Comparison of ENCODE assay signal across 12 cellular contexts in the genomic region with DNA sequence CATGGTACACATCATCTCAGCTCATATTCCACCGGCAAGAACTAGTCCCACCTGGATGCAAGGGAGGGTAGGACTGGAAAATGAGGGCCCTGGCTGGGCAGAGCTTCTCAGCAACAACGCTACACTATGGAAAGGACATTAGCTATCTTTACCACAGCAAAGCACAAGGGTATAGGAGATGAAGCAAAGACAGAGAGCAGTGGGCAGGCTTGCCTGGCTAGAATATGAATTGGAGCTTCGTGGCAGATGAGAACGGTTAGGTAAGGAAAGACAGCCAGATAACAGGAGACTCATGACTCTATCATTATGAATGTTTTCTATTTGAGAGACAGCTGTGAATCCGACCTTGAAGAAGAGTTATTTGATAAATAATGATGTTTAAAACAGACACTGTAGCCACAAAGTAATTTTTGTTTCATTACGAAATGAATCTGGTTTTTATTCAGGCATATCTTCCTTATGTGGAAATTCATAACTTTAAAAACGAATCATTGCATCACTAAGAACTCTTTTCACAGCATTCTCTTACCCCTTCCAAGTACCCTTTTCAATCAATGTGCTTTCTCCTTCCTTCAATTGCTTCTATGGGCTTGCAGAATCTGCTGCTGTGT. TPM values are rescaled to one million over a fixed set of nuclear protein-coding genes. Genes with fewer than 3 reads are reported as not detected.
DNase-seq lines count a peak whose midpoint lies in the region; ATAC-seq and TF ChIP-seq lines count a peak whose summit lies in the region.
"Had no signal": no experiment of that assay in that cellular context is flagged by ENCODE, and none has a peak within 500 bp of the region (broad histone marks: within the 10 kb centered on the region; RNA-seq: fewer than 3 reads in every experiment).

No MANE protein-coding gene starts in this region.

- H3K27ac ChIP-seq in Karpas-422 (ENCODE audit: low read length), result no peak overlapping the region
- H3K27ac ChIP-seq: PC-9 had no signal

- H3K27me3 Mint-ChIP-seq in HFFc6 (ENCODE audit: insufficient read depth) (no peaks in the 10 kb centered on the region), T-helper 17 cell (peaks cover 36% of the 10 kb centered on the region)

- H3K36me3 ChIP-seq in Karpas-422 (ENCODE audit: insufficient read depth, low read length), result no peaks in the 10 kb centered on the region

- peaks cover 4% of the 10 kb centered on the region; the same call in 1 of the 2 replicates for H3K9me3 Mint-ChIP-seq in HFFc6
- H3K9me3 Mint-ChIP-seq: IgD-negative memory B cell had no signal

- no peaks in the 10 kb centered on the region for H3K4me1 ChIP-seq in Karpas-422 (ENCODE audit: low read length)

- no peaks in the 10 kb centered on the region for H4K20me1 ChIP-seq in Karpas-422 (ENCODE audit: insufficient read depth, low read depth, low read length)

- ATAC-seq in T-helper 17 cell (no peak), HG02610 (IDR thresholded peaks at IDR 0.05; ENCODE audit: unreplicated experiment) (no peak)

- no peak overlapping the region for H2AFZ ChIP-seq in Karpas-422 (ENCODE audit: low read length)
- H2AFZ ChIP-seq: PC-9 had no signal

- H3K9me3 ChIP-seq in T-helper 17 cell (ENCODE audit: control insufficient read depth, low read length, poor library complexity, severe bottlenecking) (no peaks in the 10 kb centered on the region), Karpas-422 (ENCODE audit: low read length) (no peaks in the 10 kb centered on the region)

- intact Hi-C loops in posterior cingulate gyrus (cut with DNase I), result loop anchor here (5.0 kb wide), 1 partner anchor 678 kb away; no protein-coding TSS in a partner anchor

- no peak overlapping the region for H3K4me2 ChIP-seq in Karpas-422 (ENCODE audit: low read depth, low read length, poor library complexity, severe bottlenecking)
- H3K4me2 ChIP-seq: PC-9 had no signal

- H3K27me3 ChIP-seq in Karpas-422 (ENCODE audit: low read length), result no peaks in the 10 kb centered on the region

- DNase-seq in HFFc6, result no peak
- DNase-seq in T-helper 17 cell, result no peak
- peak; percentile 47 for DNase-seq in iris pigment epithelial cell (ENCODE audit: low read depth)
- DNase-seq in posterior cingulate gyrus, result no peak
- DNase-seq in Karpas-422, result no peak
- no peak for DNase-seq in kidney glomerular epithelial cell (lab: John Stamatoyannopoulos, UW)
- DNase-seq: C1 segment of cervical spinal cord, H7, NCI-H1048, PC-9 had no signal

- no peaks in the 10 kb centered on the region for H3K9me2 ChIP-seq in Karpas-422 (replicated peaks; ENCODE audit: insufficient read depth, low read length)

- no peak overlapping the region for H3K4me3 ChIP-seq in Karpas-422 (ENCODE audit: low read length)
- H3K4me3 ChIP-seq: PC-9 had no signal

- H3K9ac ChIP-seq in Karpas-422 (ENCODE audit: low read length), result no peak overlapping the region

- peak overlapping the region; percentile 70 for H3K27ac Mint-ChIP-seq in HFFc6
- peak overlapping the region; percentile 32 for H3K27ac Mint-ChIP-seq in T-helper 17 cell
- H3K27ac Mint-ChIP-seq: IgD-negative memory B cell had no signal

- H3K79me2 ChIP-seq in Karpas-422 (ENCODE audit: low read length), result no peaks in the 10 kb centered on the region

- H3K36me3 Mint-ChIP-seq in HFFc6 (ENCODE audit: low read depth) (peaks cover 5% of the 10 kb centered on the region; the same call in 1 of the 2 replicates), T-helper 17 cell (ENCODE audit: low read depth) (peaks cover 5% of the 10 kb centered on the region)

- no peak for TF ChIP-seq CTCF in HFFc6 (IDR thresholded peaks at IDR 0.05)

- H3K4me1 Mint-ChIP-seq in HFFc6 (ENCODE audit: low read depth), result peaks cover 83% of the 10 kb centered on the region
- H3K4me1 Mint-ChIP-seq in T-helper 17 cell, result peaks cover 9% of the 10 kb centered on the region

- peak overlapping the region; percentile 12; the same call in 1 of the 2 replicates for H3K4me3 Mint-ChIP-seq in HFFc6
- H3K4me3 Mint-ChIP-seq in T-helper 17 cell, result no peak overlapping the region
- H3K4me3 Mint-ChIP-seq: IgD-negative memory B cell had no signal

RNA-seq across cellular contexts. Expression of a gene that starts 59.1 kb away (rescaled TPM):
- total RNA-seq in HFFc6 (2021; fragmentation: NEBNext Ultra II Directional; extraction: Animal tissue kit (Norgen Biotek cat#: 25700)), result 1 to 10 TPM; 3.3 to 5.4 (median 4.9) TPM
- total RNA-seq in T-helper 17 cell, result 10 to 100 TPM; 48.6 to 54.2 TPM
- 22.8 and 39.8 TPM in 2 replicates for total RNA-seq in Karpas-422 (2014; rRNA removed; shearing (Covaris generic); ENCODE audit: low replicate concordance)

RNA-seq across cellular contexts. Expression of a gene that starts 59.4 kb away (rescaled TPM):
- total RNA-seq in HFFc6 (2021; fragmentation: NEBNext Ultra II Directional; extraction: Animal tissue kit (Norgen Biotek cat#: 25700)), result 10 to 100 TPM; 46.6 to 82.4 (median 60.7) TPM
- 1 to 10 TPM; 8.0 to 9.1 TPM for total RNA-seq in T-helper 17 cell
- total RNA-seq in Karpas-422 (2014; rRNA removed; shearing (Covaris generic); ENCODE audit: low replicate concordance), result 1.2 and 1.8 TPM in 2 replicates

Comparison
In these comparisons a context has a peak if more than half of its experiments do, and no peak if none do; other contexts are left out.
1. RNA of a gene that starts 59.4 kb away (total RNA-seq): 46.6 to 82.4 TPM in HFFc6; 8.0 to 9.1 TPM in T-helper 17 cell and 1.2 to 1.8 TPM in Karpas-422; every median in the first group is over 4 times any median in the second.